ENCODE assay signal across 3 cellular contexts in genomic region chr3:50166309-50167019, GRCh38.
TF ChIP-seq lines count a peak whose summit lies in the region.

No MANE protein-coding gene starts in this region.

TF ChIP-seq in SK-N-SH, 30 proteins besides CTCF, POLR2A, EP300 and RAD21:
- no peak for TF ChIP-seq ELF1 (IDR thresholded peaks at IDR 0.05)
- TF ChIP-seq MXI1 (IDR thresholded peaks at IDR 0.05; ENCODE audit: low read depth, low read length): no peak
- no peak for TF ChIP-seq NRF1 (IDR thresholded peaks at IDR 0.05; ENCODE audit: low read depth, low read length)
- no peak for TF ChIP-seq YY1 (IDR thresholded peaks at IDR 0.05; ENCODE audit: low read depth)
- TF ChIP-seq IRF3 (IDR thresholded peaks at IDR 0.05; ENCODE audit: low read depth, low read length): no peak
- no peak for TF ChIP-seq MEF2A (IDR thresholded peaks at IDR 0.05; ENCODE audit: borderline replicate concordance, low read depth)
- no peak for TF ChIP-seq TEAD4 (IDR thresholded peaks at IDR 0.05; ENCODE audit: borderline replicate concordance, insufficient read depth)
- TF ChIP-seq ZBTB33 (IDR thresholded peaks at IDR 0.05; ENCODE audit: borderline replicate concordance, low read depth): no peak
- TF ChIP-seq FOXJ3 (CRISPR knock-in tag; IDR thresholded peaks at IDR 0.05): no peak
- no peak for TF ChIP-seq GABPA (IDR thresholded peaks at IDR 0.05; ENCODE audit: low read depth)
- TF ChIP-seq NFIC (IDR thresholded peaks at IDR 0.05; ENCODE audit: borderline replicate concordance): no peak
- no peak for TF ChIP-seq PBX3 (IDR thresholded peaks at IDR 0.05)
- no peak for TF ChIP-seq TCF12 (IDR thresholded peaks at IDR 0.05)
- TF ChIP-seq USF2 (IDR thresholded peaks at IDR 0.05; ENCODE audit: borderline replicate concordance, low read depth, low read length): no peak
- no peak for TF ChIP-seq GATA2 (CRISPR knock-in tag; IDR thresholded peaks at IDR 0.05)

TF ChIP-seq in SK-N-SH treated with all-trans-retinoic acid at 6 μM for 48 hours, 23 proteins besides CTCF, POLR2A, EP300 and RAD21:
- no peak for TF ChIP-seq ZNF8 (CRISPR knock-in tag; IDR thresholded peaks at IDR 0.05)
- no peak for TF ChIP-seq ZFP30 (CRISPR knock-in tag; IDR thresholded peaks at IDR 0.05)
- TF ChIP-seq TOX (CRISPR knock-in tag; IDR thresholded peaks at IDR 0.05; ENCODE audit: borderline replicate concordance): no peak
- TF ChIP-seq PPARA (CRISPR knock-in tag; IDR thresholded peaks at IDR 0.05; ENCODE audit: borderline replicate concordance): no peak
- TF ChIP-seq POU6F1 (CRISPR knock-in tag; IDR thresholded peaks at IDR 0.05; ENCODE audit: borderline replicate concordance, low read depth): no peak
- no peak for TF ChIP-seq TCF4 (CRISPR knock-in tag; IDR thresholded peaks at IDR 0.05; ENCODE audit: borderline replicate concordance)
- TF ChIP-seq CREB5 (CRISPR knock-in tag; IDR thresholded peaks at IDR 0.05; ENCODE audit: low read depth): no peak
- no peak for TF ChIP-seq ESRRG (CRISPR knock-in tag; IDR thresholded peaks at IDR 0.05)
- TF ChIP-seq OSR1 (CRISPR knock-in tag; IDR thresholded peaks at IDR 0.05): no peak
- no peak for TF ChIP-seq ZNF565 (CRISPR knock-in tag; conservative IDR thresholded peaks at IDR 0.05; ENCODE audit: low read depth)
- TF ChIP-seq ISL1 (CRISPR knock-in tag; IDR thresholded peaks at IDR 0.05): no peak
- no peak for TF ChIP-seq RARB (CRISPR knock-in tag; IDR thresholded peaks at IDR 0.05)
- TF ChIP-seq CSRNP3 (CRISPR knock-in tag; IDR thresholded peaks at IDR 0.05): no peak
- TF ChIP-seq SNAI2 (CRISPR knock-in tag; IDR thresholded peaks at IDR 0.05): no peak
- no peak for TF ChIP-seq GLIS3 (CRISPR knock-in tag; IDR thresholded peaks at IDR 0.05)
- no peak for TF ChIP-seq ZFP3 (CRISPR knock-in tag; IDR thresholded peaks at IDR 0.05)
- no peak for TF ChIP-seq CSDC2 (CRISPR knock-in tag; IDR thresholded peaks at IDR 0.05)
- no peak for TF ChIP-seq ZC3H10 (CRISPR knock-in tag; IDR thresholded peaks at IDR 0.05)
- TF ChIP-seq TSHZ2 (CRISPR knock-in tag; IDR thresholded peaks at IDR 0.05): no peak
- TF ChIP-seq ARNTL (CRISPR knock-in tag; IDR thresholded peaks at IDR 0.05; ENCODE audit: borderline replicate concordance, low read depth): no peak

TF ChIP-seq in endothelial cell of umbilical vein, 7 proteins besides CTCF, POLR2A, EP300 and RAD21:
- TF ChIP-seq MAX (IDR thresholded peaks at IDR 0.05; ENCODE audit: insufficient read depth, insufficient read length) (no peak), POLR2AphosphoS5 (IDR thresholded peaks at IDR 0.05; ENCODE audit: insufficient read depth, low read depth, low read length) (peak; percentile 76), JUN (IDR thresholded peaks at IDR 0.05; ENCODE audit: borderline replicate concordance, insufficient read depth, insufficient read length, low read depth) (no peak), EZH2 (IDR thresholded peaks at IDR 0.05; ENCODE audit: borderline replicate concordance, low read depth, low read length, severe bottlenecking) (no peak), GATA2 (IDR thresholded peaks at IDR 0.05; ENCODE audit: insufficient read depth, insufficient read length, low read depth, low read length) (peak; percentile 10), MYC (IDR thresholded peaks at IDR 0.05; ENCODE audit: low read depth, low read length) (no peak), FOS (IDR thresholded peaks at IDR 0.05; ENCODE audit: borderline replicate concordance, insufficient read depth, low read length) (peak; percentile 32)
TF ChIP-seq in endothelial cell of umbilical vein: peak in this region for 3.
